ENCODE assay signal across 11 cellular contexts in genomic region chr11:95698939-95699562, GRCh38.
DNase-seq lines count a peak whose midpoint lies in the region; ATAC-seq and TF ChIP-seq lines count a peak whose summit lies in the region.
"Had no signal": no experiment of that assay in that cellular context is flagged by ENCODE, and none has a peak within 500 bp of the region (broad histone marks: within the 10 kb centered on the region; RNA-seq: fewer than 3 reads in every experiment).

No MANE protein-coding gene starts in this region.

- H3K4me1 Mint-ChIP-seq in activated B cell treated with CpG ODN at 0.5 μM for 24 hours (peaks cover 57% of the 10 kb centered on the region), mesothelial cell of epicardium (peaks cover 38% of the 10 kb centered on the region)
- H3K4me1 Mint-ChIP-seq in stimulated activated effector memory CD8-positive, alpha-beta T cell treated with anti-CD3 and anti-CD28 coated beads, Interleukin-12 subunit alpha, Interleukin-12 subunit beta, amount 100 ng/mL, for 72 hours: peaks cover 35% of the 10 kb centered on the region

- no peaks in the 10 kb centered on the region for H3K36me3 Mint-ChIP-seq in activated B cell treated with CpG ODN at 0.5 μM for 24 hours (ENCODE audit: low read depth)
- no peaks in the 10 kb centered on the region for H3K36me3 Mint-ChIP-seq in stimulated activated effector memory CD8-positive, alpha-beta T cell treated with anti-CD3 and anti-CD28 coated beads, Interleukin-12 subunit alpha, Interleukin-12 subunit beta, amount 100 ng/mL, for 72 hours
- no peaks in the 10 kb centered on the region for H3K36me3 Mint-ChIP-seq in mesothelial cell of epicardium

- H3K27ac Mint-ChIP-seq in activated B cell treated with CpG ODN at 0.5 μM for 24 hours (peak overlapping the region; percentile 98), mesothelial cell of epicardium (no peak overlapping the region)
- no peak overlapping the region for H3K27ac Mint-ChIP-seq in stimulated activated effector memory CD8-positive, alpha-beta T cell treated with anti-CD3 and anti-CD28 coated beads, Interleukin-12 subunit alpha, Interleukin-12 subunit beta, amount 100 ng/mL, for 72 hours

- CTCF ChIA-PET in activated B cell treated with CpG ODN at 0.5 μM for 24 hours (lab: Charles Lee): interaction anchor here (1.0 to 1.9 kb wide), 7 partner anchors 11 to 546 kb away, joined by 3 to 7 read pairs (median 4); partner anchors contain the start of gene SESN3

- TF ChIP-seq CTCF in activated B cell treated with CpG ODN at 0.5 μM for 24 hours (IDR thresholded peaks at IDR 0.05) (no peak), fibroblast of the aortic adventitia (IDR thresholded peaks at IDR 0.05; ENCODE audit: insufficient read depth, low read length) (no peak), mesothelial cell of epicardium (IDR thresholded peaks at IDR 0.05; ENCODE audit: unreplicated experiment) (no peak)

- H3K4me3 Mint-ChIP-seq in activated B cell treated with CpG ODN at 0.5 μM for 24 hours (peak overlapping the region; percentile 66), mesothelial cell of epicardium (no peak overlapping the region)
- peak overlapping the region; percentile 64 for H3K4me3 Mint-ChIP-seq in stimulated activated effector memory CD8-positive, alpha-beta T cell treated with anti-CD3 and anti-CD28 coated beads, Interleukin-12 subunit alpha, Interleukin-12 subunit beta, amount 100 ng/mL, for 72 hours

- no peak overlapping the region for H3K4me3 ChIP-seq in fibroblast of the aortic adventitia (ENCODE audit: low read depth, low read length)

- POLR2A ChIA-PET in activated B cell treated with CpG ODN at 0.5 μM for 24 hours (lab: Charles Lee): interaction anchor here (0.5 to 6.4 kb wide), 11 partner anchors 10 to 690 kb away, joined by 3 to 90 read pairs (median 6); partner anchors contain the start of genes ENDOD1 and SESN3

- DNase-seq in activated CD4-positive, CD25-positive, alpha-beta regulatory T cell (lab: John Stamatoyannopoulos, UW): no peak
- DNase-seq in activated B cell treated with CpG ODN at 0.5 μM for 24 hours (no peak), fibroblast of the aortic adventitia (ENCODE audit: low read depth) (peak; percentile 70), mesothelial cell of epicardium (ENCODE audit: low spot score in 2 of 2, unreplicated experiment in 2 of 2) (no peak), 8988T (no peak)
- no peak for DNase-seq in stimulated activated effector memory CD8-positive, alpha-beta T cell treated with anti-CD3 and anti-CD28 coated beads, Interleukin-12 subunit alpha, Interleukin-12 subunit beta, amount 100 ng/mL, for 72 hours (ENCODE audit: low spot score in 2 of 2)
- DNase-seq: activated CD4-positive, alpha-beta T cell treated with anti-CD3 and anti-CD28 coated beads for 4 hours; mesendoderm; stimulated activated CD4-positive, alpha-beta T cell treated with anti-CD3 and anti-CD28 coated beads, Interleukin-2, amount 100 ng/mL, for 48 hours had no signal

- no peaks in the 10 kb centered on the region for H3K27me3 Mint-ChIP-seq in activated B cell treated with CpG ODN at 0.5 μM for 24 hours
- no peaks in the 10 kb centered on the region for H3K27me3 Mint-ChIP-seq in mesothelial cell of epicardium (ENCODE audit: low read depth)

- ATAC-seq in activated CD4-positive, CD25-positive, alpha-beta regulatory T cell treated with anti-CD3 and anti-CD28 coated beads, Interleukin-2, amount 50 U/mL, for 24 hours: peak; percentile 42 to 54
- no peak for ATAC-seq in activated B cell treated with CpG ODN at 0.5 μM for 24 hours (ENCODE audit: low read depth)
- ATAC-seq in stimulated activated effector memory CD8-positive, alpha-beta T cell treated with anti-CD3 and anti-CD28 coated beads, Interleukin-12 subunit alpha, Interleukin-12 subunit beta, amount 100 ng/mL, for 72 hours: peak; percentile 57
- no peak for ATAC-seq in GM19023 (IDR thresholded peaks at IDR 0.05; ENCODE audit: unreplicated experiment)

- intact Hi-C loops in activated B cell treated with CpG ODN at 0.5 μM for 24 hours (cut with micrococcal nuclease): loop anchor here (2.0 to 5.0 kb wide), 2 partner anchors 14 to 37 kb away; no protein-coding TSS in a partner anchor

- no peaks in the 10 kb centered on the region for H3K9me3 Mint-ChIP-seq in activated B cell treated with CpG ODN at 0.5 μM for 24 hours
- no peaks in the 10 kb centered on the region for H3K9me3 Mint-ChIP-seq in stimulated activated effector memory CD8-positive, alpha-beta T cell treated with anti-CD3 and anti-CD28 coated beads, Interleukin-12 subunit alpha, Interleukin-12 subunit beta, amount 100 ng/mL, for 72 hours
- H3K9me3 Mint-ChIP-seq in mesothelial cell of epicardium: no peaks in the 10 kb centered on the region

Comparison
In these comparisons a context has a peak if more than half of its experiments do, and no peak if none do; other contexts are left out.
1. ATAC-seq: peak in activated CD4-positive, CD25-positive, alpha-beta regulatory T cell treated with anti-CD3 and anti-CD28 coated beads, Interleukin-2, amount 50 U/mL, for 24 hours (2 of 2) and stimulated activated effector memory CD8-positive, alpha-beta T cell treated with anti-CD3 and anti-CD28 coated beads, Interleukin-12 subunit alpha, Interleukin-12 subunit beta, amount 100 ng/mL, for 72 hours (single experiment); none in activated B cell treated with CpG ODN at 0.5 μM for 24 hours (single experiment) and GM19023 (single experiment).